ENCODE assay signal across 20 cellular contexts in the genomic region with DNA sequence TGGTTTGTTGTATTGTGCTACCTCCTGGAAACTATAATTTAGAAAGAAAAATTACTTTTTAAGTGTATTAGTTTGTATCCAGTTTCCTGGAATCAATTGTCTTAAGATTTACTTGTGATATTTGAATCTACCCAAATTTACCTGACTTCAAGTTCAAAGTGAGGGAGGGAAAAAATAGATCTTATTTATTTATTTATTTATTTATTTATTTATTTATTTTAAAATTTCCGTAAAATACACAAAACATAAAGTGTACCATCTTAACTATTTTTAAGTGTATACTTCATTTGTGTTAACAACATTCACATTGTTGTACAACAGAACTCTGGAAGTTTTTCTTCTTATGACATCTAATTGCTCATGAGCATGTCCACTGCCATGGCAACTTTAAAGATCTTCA.
"Had no signal": no experiment of that assay in that cellular context is flagged by ENCODE, and none has a peak within 500 bp of the region (broad histone marks: within the 10 kb centered on the region; RNA-seq: fewer than 3 reads in every experiment).

No MANE protein-coding gene starts in this region.

- FAIRE-seq: RCC 7860 had no signal

- H3K27me3 ChIP-seq: SJCRH30 had no signal

- DNase-seq: KBM-7, MV-4-11, NCI-H1092, NCI-H1105 treated with DMSO at 0.1 percent for 48 hours, NCI-H1417 treated with DMSO at 0.1 percent for 48 hours, NCI-H146, NCI-H1694 treated with DMSO at 0.1 percent for 48 hours, NCI-H1930, NCI-H2081, NCI-H2171, NCI-H226, NCI-H446, NCI-H510A, NCI-H524 treated with DMSO at 0.1 percent for 48 hours, NCI-H69, NCI-H774, Right ventricle myocardium superior, RPMI8226, SJCRH30 had no signal

- H3K36me3 ChIP-seq: SJCRH30 had no signal

- H3K4me3 ChIP-seq: SJCRH30 had no signal

- H3K27ac ChIP-seq: SJCRH30 had no signal

- H3K9me3 ChIP-seq: SJCRH30 had no signal

- H3K4me1 ChIP-seq: SJCRH30 had no signal
